Comparison of ENCODE assay signal across 31 cellular contexts in genomic region chr6:36663504-36664446, GRCh38. TPM values are rescaled to one million over a fixed set of nuclear protein-coding genes. Genes with fewer than 3 reads are reported as not detected.
DNase-seq lines count a peak whose midpoint lies in the region; ATAC-seq and TF ChIP-seq lines count a peak whose summit lies in the region.
"Had no signal": no experiment of that assay in that cellular context is flagged by ENCODE, and none has a peak within 500 bp of the region (broad histone marks: within the 10 kb centered on the region; RNA-seq: fewer than 3 reads in every experiment).

No MANE protein-coding gene starts in this region.

- no peaks in the 10 kb centered on the region for H3K27me3 ChIP-seq in HCT116 (ENCODE audit: insufficient read depth, low read length)
- peaks cover 0 to 10% (median 0%) of the 10 kb centered on the region in 3 donors for H3K27me3 ChIP-seq in psoas muscle (ENCODE audit: insufficient read depth in 3 of 3, low read length in 2 of 3)
- H3K27me3 ChIP-seq: SJCRH30, vagina had no signal

- no peaks in the 10 kb centered on the region for H4K20me1 ChIP-seq in HCT116 (ENCODE audit: insufficient read depth)

- no peak for DNase-seq in activated CD4-positive, CD25-positive, alpha-beta regulatory T cell (lab: John Stamatoyannopoulos, UW)
- DNase-seq in HCT116 (ENCODE audit: low read depth, low spot score) (no peak), neural crest cell (ENCODE audit: low read depth, low spot score) (no peak), psoas muscle (no peak), activated T-cell treated with anti-CD3 and anti-CD28 coated beads for 4 hours (no peak)
- DNase-seq: activated CD4-positive, alpha-beta T cell treated with anti-CD3 and anti-CD28 coated beads, Interleukin-2, amount 50 U/mL, for 48 hours; activated CD8-positive, alpha-beta memory T cell treated with anti-CD3 and anti-CD28 coated beads, Interleukin-2, amount 50 U/mL, for 4 hours; activated naive CD4-positive, alpha-beta T cell treated with anti-CD3 and anti-CD28 coated beads, Interleukin-2, amount 10 ng/mL, durations not matched to agents 7 days and 5 days; amygdala; CD8-positive, alpha-beta T cell; EL; hippocampal formation; lower lobe of right lung; NCI-H1092 treated with DMSO at 0.1 percent for 48 hours; NCI-H187; NCI-H2171; NCI-H82; SJCRH30; T1000; WERI-Rb-1 had no signal

- H3K27ac ChIP-seq in HCT116 (ENCODE audit: low read depth, low read length) (no peak overlapping the region), psoas muscle (no peak overlapping the region)
- H3K27ac ChIP-seq: lower lobe of right lung, SJCRH30, vagina, WERI-Rb-1 had no signal

- no peak overlapping the region for H3K4me3 Mint-ChIP-seq in activated T-helper 17 cell treated with anti-CD3 and anti-CD28 coated beads, Interleukin-2, amount 50 U/mL, for 72 hours
- no peak overlapping the region for H3K4me3 Mint-ChIP-seq in neural crest cell
- H3K4me3 Mint-ChIP-seq: activated naive CD4-positive, alpha-beta T cell treated with anti-CD3 and anti-CD28 coated beads, Interleukin-2, amount 10 ng/mL, durations not matched to agents 7 days and 5 days; CD8-positive, alpha-beta T cell; stimulated activated naive CD8-positive, alpha-beta T cell treated with anti-CD3 and anti-CD28 coated beads, Interleukin-15, Interleukin-2, amounts not matched to agents 100 ng/mL and 50 ng/mL, for 24 hours had no signal

- no peaks in the 10 kb centered on the region for H3K36me3 Mint-ChIP-seq in activated T-helper 17 cell treated with anti-CD3 and anti-CD28 coated beads, Interleukin-2, amount 50 U/mL, for 72 hours (ENCODE audit: low read depth)
- H3K36me3 Mint-ChIP-seq in neural crest cell (ENCODE audit: low read depth) = no peaks in the 10 kb centered on the region
- H3K36me3 Mint-ChIP-seq: activated naive CD4-positive, alpha-beta T cell treated with anti-CD3 and anti-CD28 coated beads, Interleukin-2, amount 10 ng/mL, durations not matched to agents 7 days and 5 days; CD8-positive, alpha-beta T cell; naive thymus-derived CD4-positive, alpha-beta T cell had no signal

- peaks cover 6% of the 10 kb centered on the region for H3K27me3 Mint-ChIP-seq in activated T-helper 17 cell treated with anti-CD3 and anti-CD28 coated beads, Interleukin-2, amount 50 U/mL, for 72 hours
- peaks cover 12% of the 10 kb centered on the region for H3K27me3 Mint-ChIP-seq in neural crest cell (ENCODE audit: low read depth)

- no peak for TF ChIP-seq RAD21 in HCT116 (IDR thresholded peaks at IDR 0.05; ENCODE audit: low read depth)

- H3K4me1 Mint-ChIP-seq in activated T-helper 17 cell treated with anti-CD3 and anti-CD28 coated beads, Interleukin-2, amount 50 U/mL, for 72 hours = peaks cover 7% of the 10 kb centered on the region
- H3K4me1 Mint-ChIP-seq in neural crest cell = peaks cover 20% of the 10 kb centered on the region

- H3K4me2 ChIP-seq in HCT116 (ENCODE audit: low read length) = peak overlapping the region; percentile 44

- H3K4me1 ChIP-seq in HCT116 (ENCODE audit: control insufficient read depth in 1 of 2, insufficient read depth in 2 of 2, low read length in 2 of 2) (peaks cover 50 to 64% of the 10 kb centered on the region in 2 experiments), psoas muscle (peaks cover 34% of the 10 kb centered on the region)

- H3K9me3 ChIP-seq in HCT116 (ENCODE audit: control insufficient read depth in 1 of 2, insufficient read depth in 1 of 2, low read depth in 1 of 2, low read length in 2 of 2) (no peaks in the 10 kb centered on the region), psoas muscle (no peaks in the 10 kb centered on the region)
- H3K9me3 ChIP-seq: lower lobe of right lung, SJCRH30, vagina had no signal

- no peaks in the 10 kb centered on the region for H3K9me2 ChIP-seq in HCT116 (ENCODE audit: insufficient read depth)

- no peaks in the 10 kb centered on the region for H3K79me2 ChIP-seq in HCT116 (ENCODE audit: insufficient read depth, low read length)

- no peak overlapping the region for H3K9ac ChIP-seq in HCT116 (ENCODE audit: low read length)

- TF ChIP-seq CTCF in HCT116 (IDR thresholded peaks at IDR 0.05 in 2 of 3, conservative IDR thresholded peaks at IDR 0.05 in 1 of 3; ENCODE audit: borderline replicate concordance in 1 of 3, insufficient read depth in 1 of 3, low read depth in 2 of 3, low read length in 2 of 3) = no peak
- TF ChIP-seq CTCF in neural crest cell (conservative IDR thresholded peaks at IDR 0.05) = no peak
- TF ChIP-seq CTCF in psoas muscle (IDR thresholded peaks at IDR 0.05) = no peak

- peak overlapping the region; percentile 23 for H2AFZ ChIP-seq in HCT116 (ENCODE audit: low read depth, low read length, poor library complexity, severe bottlenecking)

- no peak overlapping the region for H3K27ac Mint-ChIP-seq in activated T-helper 17 cell treated with anti-CD3 and anti-CD28 coated beads, Interleukin-2, amount 50 U/mL, for 72 hours
- H3K27ac Mint-ChIP-seq in neural crest cell (ENCODE audit: unreplicated experiment) = peak overlapping the region; percentile 24
- H3K27ac Mint-ChIP-seq: activated naive CD4-positive, alpha-beta T cell treated with anti-CD3 and anti-CD28 coated beads, Interleukin-2, amount 10 ng/mL, durations not matched to agents 7 days and 5 days; CD8-positive, alpha-beta T cell; stimulated activated naive CD8-positive, alpha-beta T cell treated with anti-CD3 and anti-CD28 coated beads, Interleukin-15, Interleukin-2, amounts not matched to agents 100 ng/mL and 50 ng/mL, for 24 hours had no signal

- ATAC-seq in activated CD4-positive, CD25-positive, alpha-beta regulatory T cell treated with anti-CD3 and anti-CD28 coated beads, Interleukin-2, amount 50 U/mL, for 24 hours = peak; percentile 21 to 49
- no peak for ATAC-seq in HCT116
- ATAC-seq in activated T-helper 17 cell treated with anti-CD3 and anti-CD28 coated beads, Interleukin-2, amount 50 U/mL, for 72 hours (replicated peaks) = peak; percentile 72
- ATAC-seq in HG02610 (IDR thresholded peaks at IDR 0.05; ENCODE audit: unreplicated experiment) = no peak
- ATAC-seq in psoas muscle = no peak
- ATAC-seq: lower lobe of right lung had no signal

- POLR2A ChIA-PET in HCT116 (lab: Charles Lee) = interaction anchor here (0.7 to 9.1 kb wide), 7 partner anchors 10 to 69 kb away, joined by 3 to 119 read pairs (median 3); partner anchors contain the start of gene CDKN1A

- no peaks in the 10 kb centered on the region for H3K9me3 Mint-ChIP-seq in activated T-helper 17 cell treated with anti-CD3 and anti-CD28 coated beads, Interleukin-2, amount 50 U/mL, for 72 hours
- H3K9me3 Mint-ChIP-seq in neural crest cell = no peaks in the 10 kb centered on the region
- H3K9me3 Mint-ChIP-seq: activated naive CD4-positive, alpha-beta T cell treated with anti-CD3 and anti-CD28 coated beads, Interleukin-2, amount 10 ng/mL, durations not matched to agents 7 days and 5 days; CD8-positive, alpha-beta T cell; stimulated activated naive CD8-positive, alpha-beta T cell treated with anti-CD3 and anti-CD28 coated beads, Interleukin-15, Interleukin-2, amounts not matched to agents 100 ng/mL and 50 ng/mL, for 24 hours had no signal

- TF ChIP-seq POLR2A in HCT116 (IDR thresholded peaks at IDR 0.05; ENCODE audit: borderline replicate concordance, extremely low read depth, insufficient read depth, insufficient read length) = no peak

- BruUV-seq in HCT116 (replicated peaks; lab: Mats Ljungman, UMichigan) = no TSS peak

- CTCF ChIA-PET in HCT116 (lab: Charles Lee) = no interaction called here

- intact Hi-C loops in HCT116 (cut with micrococcal nuclease) (no loop called here), psoas muscle (cut with DNase I) (no loop called here)

- H3K4me3 ChIP-seq in HCT116 (replicated peaks in 1 of 2; ENCODE audit: low read depth in 1 of 2, low read length in 2 of 2) (no peak overlapping the region), psoas muscle (no peak overlapping the region)
- H3K4me3 ChIP-seq: lower lobe of right lung, SJCRH30, vagina had no signal

- WGBS in psoas muscle, 3 donors = 72 to 77% (median 73%) methylated on average over 4 of the region's 4 CpGs

- H3K36me3 ChIP-seq in HCT116 (ENCODE audit: control insufficient read depth in 1 of 2, insufficient read depth in 2 of 2, low read length in 2 of 2) = no peaks in the 10 kb centered on the region
- no peaks in the 10 kb centered on the region for H3K36me3 ChIP-seq in psoas muscle (ENCODE audit: insufficient read depth in 1 of 2, low read depth in 1 of 2)
- H3K36me3 ChIP-seq: lower lobe of right lung, SJCRH30, vagina, WERI-Rb-1 had no signal

- RAD21 ChIA-PET in HCT116 (lab: Charles Lee; ENCODE audit: low non-redundant PET in 1 of 2, low total read pairs in 2 of 2, uncharacterized antibody in 2 of 2, unreplicated experiment in 2 of 2) = no interaction called here

TF ChIP-seq in HCT116, 20 proteins besides CTCF, POLR2A, EP300 and RAD21:
- no peak for TF ChIP-seq ZNF274 (IDR thresholded peaks at IDR 0.05; ENCODE audit: low read depth, low read length)
- TF ChIP-seq CBX3 (IDR thresholded peaks at IDR 0.05; ENCODE audit: low read depth) = 0 out of 2 replicates have a peak, but pooled peaks have one; percentile 12
- no peak for TF ChIP-seq FOSL1 (IDR thresholded peaks at IDR 0.05; ENCODE audit: low read depth)
- TF ChIP-seq EGR1 (IDR thresholded peaks at IDR 0.05; ENCODE audit: low read depth) = no peak
- no peak for TF ChIP-seq EZH2phosphoT487 (IDR thresholded peaks at IDR 0.05; ENCODE audit: borderline replicate concordance)
- TF ChIP-seq SRF (IDR thresholded peaks at IDR 0.05; ENCODE audit: low read depth) = no peak
- TF ChIP-seq MAX (IDR thresholded peaks at IDR 0.05) = 0 out of 2 replicates have a peak, but pooled peaks have one; percentile 17
- TF ChIP-seq POLR2AphosphoS5 (IDR thresholded peaks at IDR 0.05; ENCODE audit: low read depth, low read length) = no peak
- TF ChIP-seq YY1 (IDR thresholded peaks at IDR 0.05; ENCODE audit: extremely low read depth, insufficient replicate concordance, low read depth, low read length) = no peak

RNA-seq across cellular contexts. Expression of gene CDKN1A, which starts 14.7 kb away (rescaled TPM):
- total RNA-seq in HCT116 (2021; ENCODE audit: unreplicated experiment) (179 TPM), neural crest cell (11.6 and 12.5 TPM in 2 replicates), psoas muscle (100 to 1,000 TPM in 3 of 4 donors, 10 to 100 TPM in 1; 39.2 to 666 (median 157) TPM)
- polyA plus RNA-seq in HCT116 (2012) = 218 and 229 TPM in 2 replicates
- total RNA-seq in activated T-helper 17 cell treated with anti-CD3 and anti-CD28 coated beads, Interleukin-2, amount 50 U/mL, for 72 hours = 100 to 1,000 TPM; 149 to 164 TPM
- polyA plus RNA-seq in psoas muscle = 100 to 1,000 TPM; 130 to 415 (median 273) TPM

RNA-seq across cellular contexts. Expression of gene RAB44, which starts 33.9 kb away (rescaled TPM):
- total RNA-seq in HCT116 (2021; ENCODE audit: unreplicated experiment) (0.05 TPM), neural crest cell (not detected in 2 replicates), psoas muscle (under 1 TPM in 1 of 4 donors, not detected in 3; 0.06 TPM)
- polyA plus RNA-seq in HCT116 (2012) = 0.02 and 0.03 TPM in 2 replicates
- total RNA-seq in activated T-helper 17 cell treated with anti-CD3 and anti-CD28 coated beads, Interleukin-2, amount 50 U/mL, for 72 hours = under 1 TPM; 0.11 to 0.32 TPM
- under 1 TPM in 1 of 3 donors, not detected in 2; 0.01 TPM for polyA plus RNA-seq in psoas muscle
- total RNA-seq: chondrocyte, NCI-H460, renal cortical epithelial cell, SJCRH30, skeletal muscle tissue had no signal
- polyA plus RNA-seq: fibroblast of lung; naive thymus-derived CD4-positive, alpha-beta T cell had no signal

Comparison
In these comparisons a context has a peak if more than half of its experiments do, and no peak if none do; other contexts are left out.
1. ATAC-seq: peak in activated CD4-positive, CD25-positive, alpha-beta regulatory T cell treated with anti-CD3 and anti-CD28 coated beads, Interleukin-2, amount 50 U/mL, for 24 hours (2 of 2) and activated T-helper 17 cell treated with anti-CD3 and anti-CD28 coated beads, Interleukin-2, amount 50 U/mL, for 72 hours (single experiment); none in HCT116 (single experiment), HG02610 (single experiment) and psoas muscle (0 of 4).